1 cellular context compared by ENCODE assay signal in the genomic region with DNA sequence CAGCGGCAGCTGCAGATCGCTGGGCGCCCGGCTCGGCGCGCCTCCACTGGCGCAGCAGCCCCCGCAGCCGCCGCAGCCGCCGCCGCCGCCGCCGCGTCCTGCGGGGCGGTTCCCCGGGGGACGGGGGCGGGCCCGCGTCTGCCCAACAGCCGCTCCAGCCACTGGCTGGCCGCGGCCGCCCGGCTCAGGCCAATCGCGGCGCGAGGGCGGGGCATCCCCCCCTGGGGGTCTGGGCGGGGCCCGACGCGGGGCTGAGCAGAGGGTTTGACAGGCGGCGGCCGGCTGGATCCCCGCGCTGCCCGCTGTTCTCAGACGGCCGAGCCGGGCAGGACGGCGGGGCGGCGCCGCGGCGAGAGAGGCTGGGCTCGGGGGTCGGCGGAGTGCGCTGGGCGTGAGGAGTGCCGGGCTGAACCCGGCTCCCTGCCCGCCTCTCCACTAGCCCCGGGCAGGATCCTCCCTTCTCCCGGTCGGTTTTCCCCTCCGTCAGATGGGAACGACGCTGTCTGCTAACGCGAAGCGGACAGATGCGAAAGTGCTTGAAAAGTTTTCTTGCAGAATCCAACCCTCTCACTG.
TF ChIP-seq lines count a peak whose summit lies in the region.

TSS of gene GLIS1 (minus strand) at position 56 of the 573 bp plus-strand sequence. CDS start 1,100 bp downstream, outside the sequence.

TF ChIP-seq in K562, 482 proteins besides CTCF, POLR2A, EP300 and RAD21 (continued from another document and continues in another):
- TF ChIP-seq RERE (CRISPR knock-in tag; IDR thresholded peaks at IDR 0.05; ENCODE audit: borderline replicate concordance), result no peak
- TF ChIP-seq ZNF76 (CRISPR knock-in tag; IDR thresholded peaks at IDR 0.05; ENCODE audit: borderline replicate concordance), result no peak
- TF ChIP-seq, protein P1, sequence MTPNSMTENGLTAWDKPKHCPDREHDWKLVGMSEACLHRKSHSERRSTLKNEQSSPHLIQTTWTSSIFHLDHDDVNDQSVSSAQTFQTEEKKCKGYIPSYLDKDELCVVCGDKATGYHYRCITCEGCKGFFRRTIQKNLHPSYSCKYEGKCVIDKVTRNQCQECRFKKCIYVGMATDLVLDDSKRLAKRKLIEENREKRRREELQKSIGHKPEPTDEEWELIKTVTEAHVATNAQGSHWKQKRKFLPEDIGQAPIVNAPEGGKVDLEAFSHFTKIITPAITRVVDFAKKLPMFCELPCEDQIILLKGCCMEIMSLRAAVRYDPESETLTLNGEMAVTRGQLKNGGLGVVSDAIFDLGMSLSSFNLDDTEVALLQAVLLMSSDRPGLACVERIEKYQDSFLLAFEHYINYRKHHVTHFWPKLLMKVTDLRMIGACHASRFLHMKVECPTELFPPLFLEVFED (CRISPR knock-in tag; conservative IDR thresholded peaks at IDR 0.05), result no peak
- TF ChIP-seq, protein P2, sequence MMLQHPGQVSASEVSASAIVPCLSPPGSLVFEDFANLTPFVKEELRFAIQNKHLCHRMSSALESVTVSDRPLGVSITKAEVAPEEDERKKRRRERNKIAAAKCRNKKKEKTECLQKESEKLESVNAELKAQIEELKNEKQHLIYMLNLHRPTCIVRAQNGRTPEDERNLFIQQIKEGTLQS (IDR thresholded peaks at IDR 0.05), result no peak
- TF ChIP-seq, protein P2 (CRISPR knock-in tag; conservative IDR thresholded peaks at IDR 0.05), result no peak
- no peak for TF ChIP-seq ARNT (IDR thresholded peaks at IDR 0.05)
- 0 out of 2 replicates have a peak, but pooled peaks have one; percentile 32 for TF ChIP-seq SMAD4 (CRISPR knock-in tag; conservative IDR thresholded peaks at IDR 0.05)
- TF ChIP-seq, protein P3, sequence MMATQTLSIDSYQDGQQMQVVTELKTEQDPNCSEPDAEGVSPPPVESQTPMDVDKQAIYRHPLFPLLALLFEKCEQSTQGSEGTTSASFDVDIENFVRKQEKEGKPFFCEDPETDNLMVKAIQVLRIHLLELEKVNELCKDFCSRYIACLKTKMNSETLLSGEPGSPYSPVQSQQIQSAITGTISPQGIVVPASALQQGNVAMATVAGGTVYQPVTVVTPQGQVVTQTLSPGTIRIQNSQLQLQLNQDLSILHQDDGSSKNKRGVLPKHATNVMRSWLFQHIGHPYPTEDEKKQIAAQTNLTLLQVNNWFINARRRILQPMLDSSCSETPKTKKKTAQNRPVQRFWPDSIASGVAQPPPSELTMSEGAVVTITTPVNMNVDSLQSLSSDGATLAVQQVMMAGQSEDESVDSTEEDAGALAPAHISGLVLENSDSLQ (IDR thresholded peaks at IDR 0.05), result peak; percentile 89
- TF ChIP-seq, protein P4, sequence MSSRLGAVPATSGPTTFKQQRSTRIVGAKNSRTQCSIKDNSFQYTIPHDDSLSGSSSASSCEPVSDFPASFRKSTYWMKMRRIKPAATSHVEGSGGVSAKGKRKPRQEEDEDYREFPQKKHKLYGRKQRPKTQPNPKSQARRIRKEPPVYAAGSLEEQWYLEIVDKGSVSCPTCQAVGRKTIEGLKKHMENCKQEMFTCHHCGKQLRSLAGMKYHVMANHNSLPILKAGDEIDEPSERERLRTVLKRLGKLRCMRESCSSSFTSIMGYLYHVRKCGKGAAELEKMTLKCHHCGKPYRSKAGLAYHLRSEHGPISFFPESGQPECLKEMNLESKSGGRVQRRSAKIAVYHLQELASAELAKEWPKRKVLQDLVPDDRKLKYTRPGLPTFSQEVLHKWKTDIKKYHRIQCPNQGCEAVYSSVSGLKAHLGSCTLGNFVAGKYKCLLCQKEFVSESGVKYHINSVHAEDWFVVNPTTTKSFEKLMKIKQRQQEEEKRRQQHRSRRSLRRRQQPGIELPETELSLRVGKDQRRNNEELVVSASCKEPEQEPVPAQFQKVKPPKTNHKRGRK (tag; IDR thresholded peaks at IDR 0.05), result no peak
- TF ChIP-seq GATA2 (CRISPR knock-in tag; IDR thresholded peaks at IDR 0.05), result no peak
- TF ChIP-seq ZNF444 (CRISPR knock-in tag; IDR thresholded peaks at IDR 0.05), result no peak
- TF ChIP-seq SIN3A (IDR thresholded peaks at IDR 0.05; ENCODE audit: borderline replicate concordance in 2 of 2, control insufficient read depth in 1 of 2, low read depth in 2 of 2, low read length in 2 of 2), result no peak; a peak in 1 of 4 replicates
- no peak for TF ChIP-seq PRPF4 (IDR thresholded peaks at IDR 0.05; ENCODE audit: insufficient read depth, low read depth, low read length, poor library complexity, severe bottlenecking)
- no peak for TF ChIP-seq ZNF140 (CRISPR knock-in tag; IDR thresholded peaks at IDR 0.05)
- TF ChIP-seq HMGN3 (IDR thresholded peaks at IDR 0.05; ENCODE audit: borderline replicate concordance, extremely low read depth, insufficient read length, low read depth, low read length), result peak; percentile 81
- no peak for TF ChIP-seq ZC3H11A (IDR thresholded peaks at IDR 0.05; ENCODE audit: low read depth, low read length)
- no peak for TF ChIP-seq RREB1 (CRISPR knock-in tag; IDR thresholded peaks at IDR 0.05)
- TF ChIP-seq PCBP1 (IDR thresholded peaks at IDR 0.05; ENCODE audit: low read depth, low read length, poor library complexity, severe bottlenecking), result no peak
- no peak for TF ChIP-seq MTA1 (IDR thresholded peaks at IDR 0.05; ENCODE audit: borderline replicate concordance)
- peak; percentile 90 for TF ChIP-seq NFYB (IDR thresholded peaks at IDR 0.05; ENCODE audit: extremely low read depth, insufficient read length)
- no peak for TF ChIP-seq ZNF165 (CRISPR knock-in tag; IDR thresholded peaks at IDR 0.05; ENCODE audit: borderline replicate concordance)
- TF ChIP-seq MAFG (tag; conservative IDR thresholded peaks at IDR 0.05), result no peak
- no peak for TF ChIP-seq SIRT6 (IDR thresholded peaks at IDR 0.05; ENCODE audit: low read depth, low read length)
- TF ChIP-seq FOXM1 (IDR thresholded peaks at IDR 0.05; ENCODE audit: low read depth), result no peak
- no peak for TF ChIP-seq FOXM1 (CRISPR knock-in tag; IDR thresholded peaks at IDR 0.05; ENCODE audit: low read depth)
- TF ChIP-seq CHD4 (IDR thresholded peaks at IDR 0.05; ENCODE audit: insufficient read depth, insufficient replicate concordance, low read depth, low read length, poor library complexity, severe bottlenecking), result no peak
- TF ChIP-seq CAMTA2 (CRISPR knock-in tag; conservative IDR thresholded peaks at IDR 0.05), result no peak
- TF ChIP-seq, protein P5, sequence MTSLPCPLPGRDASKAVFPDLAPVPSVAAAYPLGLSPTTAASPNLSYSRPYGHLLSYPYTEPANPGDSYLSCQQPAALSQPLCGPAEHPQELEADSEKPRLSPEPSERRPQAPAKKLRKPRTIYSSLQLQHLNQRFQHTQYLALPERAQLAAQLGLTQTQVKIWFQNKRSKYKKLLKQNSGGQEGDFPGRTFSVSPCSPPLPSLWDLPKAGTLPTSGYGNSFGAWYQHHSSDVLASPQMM (CRISPR knock-in tag; IDR thresholded peaks at IDR 0.05), result no peak
- peak; percentile 70; the same call in 1 of the 2 replicates for TF ChIP-seq RB1 (IDR thresholded peaks at IDR 0.05; ENCODE audit: low read depth)
- peak; percentile 44 for TF ChIP-seq SAP30 (IDR thresholded peaks at IDR 0.05; ENCODE audit: borderline replicate concordance, insufficient read depth, low read depth, low read length, poor library complexity, severe bottlenecking)
- TF ChIP-seq ZNF699 (CRISPR knock-in tag; IDR thresholded peaks at IDR 0.05; ENCODE audit: insufficient replicate concordance), result no peak
- TF ChIP-seq, protein P6, sequence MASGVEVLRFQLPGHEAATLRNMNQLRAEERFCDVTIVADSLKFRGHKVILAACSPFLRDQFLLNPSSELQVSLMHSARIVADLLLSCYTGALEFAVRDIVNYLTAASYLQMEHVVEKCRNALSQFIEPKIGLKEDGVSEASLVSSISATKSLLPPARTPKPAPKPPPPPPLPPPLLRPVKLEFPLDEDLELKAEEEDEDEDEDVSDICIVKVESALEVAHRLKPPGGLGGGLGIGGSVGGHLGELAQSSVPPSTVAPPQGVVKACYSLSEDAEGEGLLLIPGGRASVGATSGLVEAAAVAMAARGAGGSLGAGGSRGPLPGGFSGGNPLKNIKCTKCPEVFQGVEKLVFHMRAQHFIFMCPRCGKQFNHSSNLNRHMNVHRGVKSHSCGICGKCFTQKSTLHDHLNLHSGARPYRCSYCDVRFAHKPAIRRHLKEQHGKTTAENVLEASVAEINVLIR (CRISPR knock-in tag; IDR thresholded peaks at IDR 0.05), result no peak
- TF ChIP-seq, protein P7, sequence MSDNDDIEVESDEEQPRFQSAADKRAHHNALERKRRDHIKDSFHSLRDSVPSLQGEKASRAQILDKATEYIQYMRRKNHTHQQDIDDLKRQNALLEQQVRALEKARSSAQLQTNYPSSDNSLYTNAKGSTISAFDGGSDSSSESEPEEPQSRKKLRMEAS (CRISPR knock-in tag; IDR thresholded peaks at IDR 0.05), result no peak
- no peak for TF ChIP-seq ZNF778 (CRISPR knock-in tag; IDR thresholded peaks at IDR 0.05)
